Comparison of ENCODE assay signal across 28 cellular contexts in the genomic region with DNA sequence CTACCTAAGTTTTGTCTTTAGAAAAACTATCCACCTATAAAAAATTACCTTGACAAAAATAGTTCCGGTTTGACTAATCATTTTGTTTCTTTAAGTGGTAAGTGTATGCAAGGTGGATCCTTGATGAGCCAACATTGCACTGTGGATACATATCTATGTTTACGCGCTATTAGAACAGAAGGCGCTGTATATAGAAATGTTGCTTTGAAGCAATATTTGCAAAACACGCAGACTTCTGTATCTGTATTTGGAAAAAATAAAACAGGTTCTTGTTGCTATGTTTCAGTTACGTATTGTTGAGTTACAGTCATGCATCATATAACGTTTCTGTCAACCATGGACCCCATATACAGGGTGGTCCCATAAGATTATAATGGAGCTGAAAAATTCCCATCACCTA. TPM values are rescaled to one million over a fixed set of nuclear protein-coding genes. Genes with fewer than 3 reads are reported as not detected.
DNase-seq lines count a peak whose midpoint lies in the region; ATAC-seq, FAIRE-seq and TF ChIP-seq lines count a peak whose summit lies in the region.
"Had no signal": no experiment of that assay in that cellular context is flagged by ENCODE, and none has a peak within 500 bp of the region (broad histone marks: within the 10 kb centered on the region; RNA-seq: fewer than 3 reads in every experiment).

No MANE protein-coding gene starts in this region.

- H3K4me2 ChIP-seq in K562 (ENCODE audit: insufficient read depth, low read length), result no peak overlapping the region
- H3K4me2 ChIP-seq: A549; BLaER1; BLaER1 treated with 17β-estradiol and CSF1 and Interleukin-3, amounts not matched to agents 10 nM and 100 nM had no signal

- H3K79me2 ChIP-seq in K562 (ENCODE audit: control insufficient read depth, insufficient read depth, low read length), result peaks cover 29% of the 10 kb centered on the region

- TF ChIP-seq RAD21 in K562 (CRISPR knock-in tag; conservative IDR thresholded peaks at IDR 0.05 in 1 of 2, IDR thresholded peaks at IDR 0.05 in 1 of 2), result no peak

- ATAC-seq in K562 (no peak), upper lobe of left lung (ENCODE audit: low FRiP score in 2 of 2) (no peak)
- ATAC-seq: A549; CD8-positive, alpha-beta T cell had no signal

- H3K9ac ChIP-seq in K562 (ENCODE audit: insufficient read depth in 1 of 2, low read depth in 2 of 2, low read length in 2 of 2), result no peak overlapping the region
- H3K9ac ChIP-seq: BLaER1; BLaER1 treated with 17β-estradiol and CSF1 and Interleukin-3, amounts not matched to agents 10 nM and 100 nM had no signal

- TF ChIP-seq CTCF in K562 (IDR thresholded peaks at IDR 0.05 in 2 of 3, conservative IDR thresholded peaks at IDR 0.05 in 1 of 3; ENCODE audit: insufficient read depth in 2 of 3, low read depth in 1 of 3, low read length in 3 of 3) (no peak), upper lobe of left lung (IDR thresholded peaks at IDR 0.05) (no peak)

- DNase-seq in K562 (ENCODE audit: extremely low read depth in 1 of 4, low spot score in 3 of 4), result no peak
- DNase-seq in upper lobe of left lung, result no peak
- DNase-seq: 8988T; ACHN; AML-193; BE2C; C1 segment of cervical spinal cord; Caco-2; Calu3; CD4-positive, alpha-beta memory T cell; CD4-positive, alpha-beta T cell; CD4-positive, CD25-positive, alpha-beta regulatory T cell; CD8-positive, alpha-beta memory T cell; CD8-positive, alpha-beta T cell; COR-L47; DMS 273 treated with DMSO at 0.1 percent for 48 hours; DMS153; DMS53; DMS79; DMS79 treated with DMSO at 0.1 percent for 48 hours; DND-41; EL had no signal

- peaks cover 4 to 16% of the 10 kb centered on the region in 2 experiments; a peak in 3 of 5 replicates for H3K4me1 ChIP-seq in K562 (replicated peaks in 1 of 2; ENCODE audit: control insufficient read depth in 2 of 2, insufficient read depth in 2 of 2, low read length in 2 of 2)
- peaks cover 17 to 22% (median 18%) of the 10 kb centered on the region in 4 donors for H3K4me1 ChIP-seq in upper lobe of left lung
- H3K4me1 ChIP-seq: BE2C had no signal

- H3K27ac ChIP-seq in K562 (ENCODE audit: extremely low read depth, low read depth, low read length), result no peak overlapping the region
- no peak overlapping the region for H3K27ac ChIP-seq in upper lobe of left lung
- H3K27ac ChIP-seq: A549; BLaER1; BLaER1 treated with 17β-estradiol and CSF1 and Interleukin-3, amounts not matched to agents 10 nM and 100 nM; C4-2B had no signal

- intact Hi-C loops in K562 (cut with micrococcal nuclease), result loop anchor here (5.0 kb wide), 1 partner anchor 48 kb away; no protein-coding TSS in a partner anchor

- H4K20me1 ChIP-seq in K562 (replicated peaks; ENCODE audit: control insufficient read depth, insufficient read depth, low read length), result 0 out of 2 replicates have a peak, but pooled peaks cover 3% of the 10 kb centered on the region

- H2AFZ ChIP-seq in K562 (ENCODE audit: low read depth, low read length), result no peak overlapping the region

- 93% methylated on average over 7 of the region's 7 CpGs for WGBS in K562 (ENCODE audit: insufficient coverage, low coverage, missing lambda C conversion rate)
- 95% methylated on average over 7 of the region's 7 CpGs for WGBS in upper lobe of left lung, 2 donors

- BruUV-seq in K562 (replicated peaks; lab: Mats Ljungman, UMichigan), result no TSS peak

- POLR2A ChIA-PET in K562 (lab: Yijun Ruan, JAX), result no interaction called here

- no peak for TF ChIP-seq EP300 in K562 (IDR thresholded peaks at IDR 0.05; ENCODE audit: low read length)
- no peak for TF ChIP-seq EP300 in upper lobe of left lung (IDR thresholded peaks at IDR 0.05)

- H3K4me3 ChIP-seq in K562, result no peak overlapping the region
- no peak overlapping the region for H3K4me3 ChIP-seq in upper lobe of left lung
- H3K4me3 ChIP-seq: A549; BLaER1; BLaER1 treated with 17β-estradiol and CSF1 and Interleukin-3, amounts not matched to agents 10 nM and 100 nM had no signal

- H3K9me3 ChIP-seq in K562 (replicated peaks; ENCODE audit: control insufficient read depth, insufficient read depth, low read depth, low read length) (no peaks in the 10 kb centered on the region), upper lobe of left lung (no peaks in the 10 kb centered on the region)
- H3K9me3 ChIP-seq: A549; BE2C; BLaER1; BLaER1 treated with 17β-estradiol and CSF1 and Interleukin-3, amounts not matched to agents 10 nM and 100 nM; Caco-2 had no signal

- no peak for TF ChIP-seq POLR2A in K562 (conservative IDR thresholded peaks at IDR 0.05)
- TF ChIP-seq POLR2A in upper lobe of left lung (IDR thresholded peaks at IDR 0.05), result no peak

- CTCF ChIA-PET in K562 (lab: Yijun Ruan, JAX; ENCODE audit: low intra/inter-chr PET ratio), result no interaction called here

- H3K9me1 ChIP-seq in K562 (ENCODE audit: control insufficient read depth, insufficient read depth, low read length), result no peaks in the 10 kb centered on the region

- H3K27me3 ChIP-seq in K562 (ENCODE audit: control insufficient read depth in 2 of 2, insufficient read depth in 2 of 2, low read length in 2 of 2), result no peaks in the 10 kb centered on the region
- no peaks in the 10 kb centered on the region for H3K27me3 ChIP-seq in upper lobe of left lung
- H3K27me3 ChIP-seq: BE2C; BLaER1; BLaER1 treated with 17β-estradiol and CSF1 and Interleukin-3, amounts not matched to agents 10 nM and 100 nM had no signal

- H3K36me3 ChIP-seq in K562 (ENCODE audit: control insufficient read depth, insufficient read depth, low read length), result peaks cover 40% of the 10 kb centered on the region
- peaks cover 0 to 34% (median 12%) of the 10 kb centered on the region in 4 donors for H3K36me3 ChIP-seq in upper lobe of left lung

- FAIRE-seq in K562 (lab: Jason Lieb, UNC), result no peak
- FAIRE-seq: A204.1, A549, D721Med had no signal

- in situ Hi-C loops in K562 (cut with MboI), result no loop called here

TF ChIP-seq in K562, 482 proteins besides CTCF, POLR2A, EP300 and RAD21 (continues in another document):
- TF ChIP-seq GATA2 (CRISPR knock-in tag; IDR thresholded peaks at IDR 0.05) (no peak), MAZ (CRISPR knock-in tag; conservative IDR thresholded peaks at IDR 0.05 in 1 of 2, IDR thresholded peaks at IDR 0.05 in 1 of 2) (no peak), NFIX (CRISPR knock-in tag; IDR thresholded peaks at IDR 0.05; ENCODE audit: low read depth) (peak; percentile 45; the same call in 1 of the 2 replicates), HOXB6 (CRISPR knock-in tag; IDR thresholded peaks at IDR 0.05; ENCODE audit: borderline replicate concordance) (0 out of 2 replicates have a peak, but pooled peaks have one; percentile 37), ZNF354B (CRISPR knock-in tag; IDR thresholded peaks at IDR 0.05) (no peak), TAL1 (IDR thresholded peaks at IDR 0.05) (no peak)
- TF ChIP-seq, protein P1, sequence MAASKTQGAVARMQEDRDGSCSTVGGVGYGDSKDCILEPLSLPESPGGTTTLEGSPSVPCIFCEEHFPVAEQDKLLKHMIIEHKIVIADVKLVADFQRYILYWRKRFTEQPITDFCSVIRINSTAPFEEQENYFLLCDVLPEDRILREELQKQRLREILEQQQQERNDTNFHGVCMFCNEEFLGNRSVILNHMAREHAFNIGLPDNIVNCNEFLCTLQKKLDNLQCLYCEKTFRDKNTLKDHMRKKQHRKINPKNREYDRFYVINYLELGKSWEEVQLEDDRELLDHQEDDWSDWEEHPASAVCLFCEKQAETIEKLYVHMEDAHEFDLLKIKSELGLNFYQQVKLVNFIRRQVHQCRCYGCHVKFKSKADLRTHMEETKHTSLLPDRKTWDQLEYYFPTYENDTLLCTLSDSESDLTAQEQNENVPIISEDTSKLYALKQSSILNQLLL (CRISPR knock-in tag; IDR thresholded peaks at IDR 0.05; ENCODE audit: borderline replicate concordance), result peak; percentile 91; the same call in 1 of the 2 replicates

RNA-seq across cellular contexts. Expression of a gene that starts 4.2 kb away (rescaled TPM):
- 1.8 and 8.7 TPM in 2 replicates for total RNA-seq in K562 (2011; cell fraction: chromatin; rRNA removed; ENCODE audit: low replicate concordance)
- total RNA-seq in K562 (2011; cell fraction: nucleolus; rRNA removed), result 21.3 and 27.3 TPM in 2 replicates
- total RNA-seq in K562 (2011; cell fraction: nucleoplasm; rRNA removed), result 9.3 and 10.3 TPM in 2 replicates
- total RNA-seq in K562 (2014; rRNA removed) (94.0 and 111 TPM in 2 replicates), K562 (2014; rRNA removed; fragmentation: Illumina TruSeq; extraction: Trizol) (0.47 TPM in 1 of 2 replicates, not detected in the other), K562 (2015; rRNA removed; fragmentation: Illumina TruSeq; extraction: Trizol) (17.0 and 20.2 TPM in 2 replicates), K562 (2021) (74.2 and 80.8 TPM in 2 replicates), upper lobe of left lung (100 to 1,000 TPM in 2 of 6 donors, 10 to 100 TPM in 4; 51.1 to 143 (median 84.5) TPM)
- polyA plus RNA-seq in K562 (2011; rRNA removed) (5.8 and 7.5 TPM in 2 replicates), K562 (2014; fragmentation: Illumina TruSeq; extraction: Trizol) (1.2 and 13.9 TPM in 2 replicates), K562 (2014; fragmentation: Nextera tagmentation; extraction: Ambion mirVana) (under 1 TPM; 0.08 to 0.11 TPM), K562 (2014; rRNA removed) (46.5 and 51.2 TPM in 2 replicates)
- polyA plus RNA-seq in K562 (2011; cell fraction: cytosol; rRNA removed), result 17.0 and 80.2 TPM in 2 replicates
- 13.4 and 25.4 TPM in 2 replicates for polyA plus RNA-seq in K562 (2011; cell fraction: nucleus; rRNA removed)
- polyA plus RNA-seq in K562 (2012), result 25.0 and 56.6 TPM in 2 replicates
- 0.99 and 1.6 TPM in 2 replicates for polyA minus RNA-seq in K562 (2011; rRNA and poly(A)+ RNA removed)
- polyA minus RNA-seq in K562 (2011; cell fraction: cytosol; rRNA and poly(A)+ RNA removed), result 9.5 and 16.5 TPM in 2 replicates
- polyA minus RNA-seq in K562 (2011; cell fraction: nucleus; rRNA and poly(A)+ RNA removed), result 13.5 and 15.0 TPM in 2 replicates

RNA-seq across cellular contexts. Expression of a gene that starts 18.3 kb away (rescaled TPM):
- total RNA-seq in K562 (2011; cell fraction: chromatin; rRNA removed; ENCODE audit: low replicate concordance), result 4.9 and 7.0 TPM in 2 replicates
- total RNA-seq in K562 (2011; cell fraction: nucleolus; rRNA removed), result 9.5 and 11.5 TPM in 2 replicates
- 9.8 and 14.6 TPM in 2 replicates for total RNA-seq in K562 (2011; cell fraction: nucleoplasm; rRNA removed)
- total RNA-seq in K562 (2014; rRNA removed) (5.9 and 6.6 TPM in 2 replicates), K562 (2014; rRNA removed; fragmentation: Illumina TruSeq; extraction: Trizol) (3.2 and 3.7 TPM in 2 replicates), K562 (2015; rRNA removed; fragmentation: Illumina TruSeq; extraction: Trizol) (5.4 and 6.2 TPM in 2 replicates), K562 (2021) (4.5 and 5.3 TPM in 2 replicates), upper lobe of left lung (1 to 10 TPM in 5 of 6 donors, not detected in 1; 2.2 to 4.2 (median 3.7) TPM)
- polyA plus RNA-seq in K562 (2011; rRNA removed) (8.8 and 11.8 TPM in 2 replicates), K562 (2014; fragmentation: Illumina TruSeq; extraction: Trizol) (5.3 and 6.6 TPM in 2 replicates), K562 (2014; fragmentation: Nextera tagmentation; extraction: Ambion mirVana) (1 to 10 TPM; 3.4 to 4.1 TPM), K562 (2014; rRNA removed) (16.8 and 17.5 TPM in 2 replicates)
- 8.1 and 9.4 TPM in 2 replicates for polyA plus RNA-seq in K562 (2011; cell fraction: cytosol; rRNA removed)
- 19.5 and 25.3 TPM in 2 replicates for polyA plus RNA-seq in K562 (2011; cell fraction: nucleus; rRNA removed)
- 1.7 and 5.6 TPM in 2 replicates for polyA plus RNA-seq in K562 (2012)
- 3.4 and 4.2 TPM in 2 replicates for polyA minus RNA-seq in K562 (2011; rRNA and poly(A)+ RNA removed)
- polyA minus RNA-seq in K562 (2011; cell fraction: cytosol; rRNA and poly(A)+ RNA removed), result not detected in 2 replicates
- polyA minus RNA-seq in K562 (2011; cell fraction: nucleus; rRNA and poly(A)+ RNA removed), result 3.1 and 8.7 TPM in 2 replicates
